Comparison of ENCODE assay signal across 19 cellular contexts in genomic region chr1:207059881-207060280, GRCh38. TPM values are rescaled to one million over a fixed set of nuclear protein-coding genes. Genes with fewer than 3 reads are reported as not detected.
"Had no signal": no experiment of that assay in that cellular context is flagged by ENCODE, and none has a peak within 500 bp of the region (broad histone marks: within the 10 kb centered on the region; RNA-seq: fewer than 3 reads in every experiment).

No MANE protein-coding gene starts in this region.

- H3K27ac Mint-ChIP-seq: activated naive CD4-positive, alpha-beta T cell treated with anti-CD3 and anti-CD28 coated beads, Interleukin-2, amount 10 ng/mL, durations not matched to agents 7 days and 5 days had no signal

- H3K4me3 Mint-ChIP-seq: activated naive CD4-positive, alpha-beta T cell treated with anti-CD3 and anti-CD28 coated beads, Interleukin-2, amount 10 ng/mL, durations not matched to agents 7 days and 5 days had no signal

- DNase-seq: activated CD4-positive, alpha-beta T cell treated with anti-CD3 and anti-CD28 coated beads for 1 hour; activated CD4-positive, alpha-beta T cell treated with anti-CD3 and anti-CD28 coated beads, Interleukin-2, amount 50 U/mL, for 4 hours; activated naive CD4-positive, alpha-beta T cell treated with anti-CD3 and anti-CD28 coated beads, Interleukin-2, amount 10 ng/mL, durations not matched to agents 7 days and 5 days; activated T-cell treated with anti-CD3 and anti-CD28 coated beads, Interleukin-2, amount 50 U/mL, for 1 hour; kidney glomerular epithelial cell; right cardiac atrium; small intestine; stimulated activated CD4-positive, alpha-beta T cell treated with anti-CD3 and anti-CD28 coated beads, Interleukin-4, amount 100 ng/mL, for 4 hours; stimulated activated CD8-positive, alpha-beta memory T cell treated with anti-CD3 and anti-CD28 coated beads, Interleukin-4, amount 100 ng/mL, for 48 hours; stimulated activated naive CD8-positive, alpha-beta T cell treated with anti-CD3 and anti-CD28 coated beads, Interleukin-15, Interleukin-2, amounts not matched to agents 100 U/mL and 50 U/mL, for 24 hours; T-helper 1 cell; upper lobe of right lung had no signal

- H3K27me3 ChIP-seq: ascending aorta, suprapubic skin, upper lobe of right lung had no signal

- H3K36me3 Mint-ChIP-seq: activated naive CD4-positive, alpha-beta T cell treated with anti-CD3 and anti-CD28 coated beads, Interleukin-2, amount 10 ng/mL, durations not matched to agents 7 days and 5 days had no signal

- H3K9me3 Mint-ChIP-seq: activated naive CD4-positive, alpha-beta T cell treated with anti-CD3 and anti-CD28 coated beads, Interleukin-2, amount 10 ng/mL, durations not matched to agents 7 days and 5 days had no signal

- H3K4me1 ChIP-seq: ascending aorta, upper lobe of right lung had no signal

- ATAC-seq: esophagus mucosa; SK-N-SH treated with all-trans-retinoic acid at 6 μM for 48 hours; stimulated activated naive CD8-positive, alpha-beta T cell treated with anti-CD3 and anti-CD28 coated beads, Interleukin-15, Interleukin-2, amounts not matched to agents 100 U/mL and 50 U/mL, for 24 hours had no signal

- H3K9me3 ChIP-seq: ascending aorta, suprapubic skin, upper lobe of right lung had no signal

- H3K27ac ChIP-seq: ascending aorta, suprapubic skin had no signal

- H3K4me3 ChIP-seq: ascending aorta, lung, suprapubic skin, upper lobe of right lung had no signal

RNA-seq across cellular contexts. Expression of gene C1orf116, which starts 27.3 kb away (rescaled TPM):
- total RNA-seq: ascending aorta, posterior vena cava had no signal

RNA-seq across cellular contexts. Expression of gene C4BPB, which starts 28.8 kb away (rescaled TPM):
- total RNA-seq: ascending aorta, bronchial epithelial cell, esophagus mucosa had no signal

RNA-seq across cellular contexts. Expression of gene C4BPA, which starts 44.2 kb away (rescaled TPM):
- total RNA-seq: ascending aorta, bronchial epithelial cell had no signal
- polyA plus RNA-seq: right cardiac atrium had no signal
